Comparison of ENCODE assay signal across 8 cellular contexts in genomic region chr6:170529839-170530520, GRCh38. TPM values are rescaled to one million over a fixed set of nuclear protein-coding genes. Genes with fewer than 3 reads are reported as not detected.
DNase-seq lines count a peak whose midpoint lies in the region; ATAC-seq and TF ChIP-seq lines count a peak whose summit lies in the region.

No MANE protein-coding gene starts in this region.

- WGBS in esophagus muscularis mucosa, result 43% methylated on average over 5 of the region's 7 CpGs

- CTCF ChIA-PET in CD8-positive, alpha-beta memory T cell (lab: Charles Lee), result interaction anchor here (0.8 to 3.1 kb wide), 14 partner anchors 9 to 1637 kb away, joined by 3 to 13 read pairs (median 4); partner anchors contain the start of gene TBP

- H3K4me1 Mint-ChIP-seq in CD8-positive, alpha-beta memory T cell, result no peaks in the 10 kb centered on the region
- no peaks in the 10 kb centered on the region for H3K4me1 Mint-ChIP-seq in natural killer cell treated with Interleukin-12 subunit alpha and Interleukin-12 subunit beta and Interleukin-15 and Interleukin-18, amount 100 ng/mL, for 72 hours (ENCODE audit: low read depth in 2 of 2)

- POLR2A ChIA-PET in CD8-positive, alpha-beta memory T cell (lab: Charles Lee), result no interaction called here

- H3K9me3 Mint-ChIP-seq in CD8-positive, alpha-beta memory T cell, result no peaks in the 10 kb centered on the region
- no peaks in the 10 kb centered on the region for H3K9me3 Mint-ChIP-seq in natural killer cell treated with Interleukin-12 subunit alpha and Interleukin-12 subunit beta and Interleukin-15 and Interleukin-18, amount 100 ng/mL, for 72 hours

- H4K20me1 ChIP-seq in OCI-LY3 (ENCODE audit: insufficient read depth, low read length), result no peaks in the 10 kb centered on the region

- no peak overlapping the region for H3K9ac ChIP-seq in OCI-LY3 (ENCODE audit: low read length)

- peaks cover 0 to 1% of the 10 kb centered on the region in 2 donors for H3K27me3 Mint-ChIP-seq in CD8-positive, alpha-beta memory T cell
- peaks cover 6 to 12% of the 10 kb centered on the region in 2 donors for H3K27me3 Mint-ChIP-seq in natural killer cell treated with Interleukin-12 subunit alpha and Interleukin-12 subunit beta and Interleukin-15 and Interleukin-18, amount 100 ng/mL, for 72 hours

- H3K4me3 ChIP-seq in CD8-positive, alpha-beta memory T cell (ENCODE audit: low read length), result no peak overlapping the region
- H3K4me3 ChIP-seq in OCI-LY3 (ENCODE audit: low read length) (no peak overlapping the region), esophagus muscularis mucosa (no peak overlapping the region)

- peaks cover 13% of the 10 kb centered on the region for H3K36me3 ChIP-seq in CD8-positive, alpha-beta memory T cell (ENCODE audit: insufficient read depth, low read length)
- peaks cover 3% of the 10 kb centered on the region for H3K36me3 ChIP-seq in OCI-LY3 (replicated peaks; ENCODE audit: low read depth, low read length)
- peaks cover 13 to 40% (median 26%) of the 10 kb centered on the region in 4 donors for H3K36me3 ChIP-seq in esophagus muscularis mucosa

- no peak overlapping the region for H3K27ac ChIP-seq in CD8-positive, alpha-beta memory T cell (ENCODE audit: low read depth, low read length)
- no peak overlapping the region for H3K27ac ChIP-seq in OCI-LY3 (ENCODE audit: low read length)
- no peak overlapping the region for H3K27ac ChIP-seq in esophagus muscularis mucosa (replicated peaks in 1 of 4)
- H3K27ac ChIP-seq in substantia nigra (ENCODE audit: low read depth, low read length, poor library complexity, severe bottlenecking), result no peak overlapping the region

- no peaks in the 10 kb centered on the region for H3K79me2 ChIP-seq in OCI-LY3 (ENCODE audit: low read length)

- H3K9me3 ChIP-seq in CD8-positive, alpha-beta memory T cell (ENCODE audit: low read length), result no peaks in the 10 kb centered on the region
- H3K9me3 ChIP-seq in OCI-LY3 (ENCODE audit: insufficient read depth, low read length) (no peaks in the 10 kb centered on the region), esophagus muscularis mucosa (no peaks in the 10 kb centered on the region)

- H3K4me3 Mint-ChIP-seq in CD8-positive, alpha-beta memory T cell, result peak overlapping the region in 1 of 7 donors; percentile 13
- no peak overlapping the region for H3K4me3 Mint-ChIP-seq in natural killer cell treated with Interleukin-12 subunit alpha and Interleukin-12 subunit beta and Interleukin-15 and Interleukin-18, amount 100 ng/mL, for 72 hours

- peak; percentile 67 for TF ChIP-seq CTCF in OCI-LY3 (IDR thresholded peaks at IDR 0.05; ENCODE audit: low read depth, low read length)
- TF ChIP-seq CTCF in esophagus muscularis mucosa (IDR thresholded peaks at IDR 0.05), result peak; percentile 69 to 89 (median 77)

- TF ChIP-seq EP300 in esophagus muscularis mucosa (IDR thresholded peaks at IDR 0.05), result no peak

- H3K4me2 ChIP-seq in OCI-LY3 (ENCODE audit: low read length), result no peak overlapping the region

- intact Hi-C loops in esophagus muscularis mucosa (cut with DNase I), result loop anchor here (2.0 to 5.0 kb wide), 2 partner anchors 699 to 738 kb away; no protein-coding TSS in a partner anchor

- H3K27ac Mint-ChIP-seq in CD8-positive, alpha-beta memory T cell, result peak overlapping the region in 2 of 8 donors; percentile 42 to 72
- no peak overlapping the region for H3K27ac Mint-ChIP-seq in natural killer cell treated with Interleukin-12 subunit alpha and Interleukin-12 subunit beta and Interleukin-15 and Interleukin-18, amount 100 ng/mL, for 72 hours

- no peaks in the 10 kb centered on the region for H3K4me1 ChIP-seq in CD8-positive, alpha-beta memory T cell (ENCODE audit: insufficient read depth, low read length)
- H3K4me1 ChIP-seq in OCI-LY3 (ENCODE audit: low read length) (no peaks in the 10 kb centered on the region), esophagus muscularis mucosa (peaks cover 0 to 19% (median 12%) of the 10 kb centered on the region in 4 donors)

- no peak for TF ChIP-seq POLR2A in esophagus muscularis mucosa (IDR thresholded peaks at IDR 0.05; ENCODE audit: low read depth)

- ATAC-seq in GM19438 (IDR thresholded peaks at IDR 0.05; ENCODE audit: low read depth, unreplicated experiment), result peak; percentile 78
- ATAC-seq in natural killer cell treated with Interleukin-12 subunit alpha and Interleukin-12 subunit beta and Interleukin-15 and Interleukin-18, amount 100 ng/mL, for 72 hours, result peak; percentile 59 to 80

- H2AFZ ChIP-seq in OCI-LY3 (ENCODE audit: low read depth, low read length), result no peak overlapping the region

- peak; percentile 38 to 73 (median 49) for DNase-seq in CD8-positive, alpha-beta memory T cell
- DNase-seq in HS-27A (ENCODE audit: low read depth) (peak; percentile 48), activated T-cell treated with anti-CD3 and anti-CD28 coated beads for 24 hours (ENCODE audit: low read depth) (peak; percentile 55), esophagus muscularis mucosa (ENCODE audit: extremely low spot score) (no peak), substantia nigra (lab: John Stamatoyannopoulos, UW) (peak in 47 of 49 donors; percentile 2 to 85 (median 67))
- peak; percentile 66 for DNase-seq in natural killer cell treated with Interleukin-12 subunit alpha and Interleukin-12 subunit beta and Interleukin-15 and Interleukin-18, amount 100 ng/mL, for 72 hours (ENCODE audit: low spot score)

- H3K27me3 ChIP-seq in CD8-positive, alpha-beta memory T cell (ENCODE audit: insufficient read depth, low read length, poor library complexity, severe bottlenecking), result no peaks in the 10 kb centered on the region
- H3K27me3 ChIP-seq in OCI-LY3 (ENCODE audit: low read depth, low read length), result no peaks in the 10 kb centered on the region
- no peaks in the 10 kb centered on the region for H3K27me3 ChIP-seq in esophagus muscularis mucosa

- H3K36me3 Mint-ChIP-seq in CD8-positive, alpha-beta memory T cell, result peaks cover 5 to 27% (median 9%) of the 10 kb centered on the region in 3 donors
- peaks cover 2% of the 10 kb centered on the region for H3K36me3 Mint-ChIP-seq in natural killer cell treated with Interleukin-12 subunit alpha and Interleukin-12 subunit beta and Interleukin-15 and Interleukin-18, amount 100 ng/mL, for 72 hours

RNA-seq across cellular contexts. Expression of gene PSMB1, which starts 23.1 kb away (rescaled TPM):
- total RNA-seq in CD8-positive, alpha-beta memory T cell, result 100 to 1,000 TPM; 296 to 298 TPM
- polyA plus RNA-seq in CD8-positive, alpha-beta memory T cell, result 478 TPM
- 100 to 1,000 TPM; 182 to 220 (median 211) TPM for total RNA-seq in esophagus muscularis mucosa
- 100 to 1,000 TPM; 154 to 204 TPM for total RNA-seq in natural killer cell treated with Interleukin-12 subunit alpha and Interleukin-12 subunit beta and Interleukin-15 and Interleukin-18, amount 100 ng/mL, for 72 hours

RNA-seq across cellular contexts. Expression of gene TBP, which starts 24.2 kb away (rescaled TPM):
- total RNA-seq in CD8-positive, alpha-beta memory T cell, result 10 to 100 TPM; 26.0 to 28.2 TPM
- polyA plus RNA-seq in CD8-positive, alpha-beta memory T cell, result 23.0 TPM
- 10 to 100 TPM; 13.1 to 17.8 (median 16.7) TPM for total RNA-seq in esophagus muscularis mucosa
- total RNA-seq in natural killer cell treated with Interleukin-12 subunit alpha and Interleukin-12 subunit beta and Interleukin-15 and Interleukin-18, amount 100 ng/mL, for 72 hours, result 10 to 100 TPM; 20.7 to 31.8 TPM

RNA-seq across cellular contexts. Expression of gene PDCD2, which starts 54.5 kb away (rescaled TPM):
- total RNA-seq in CD8-positive, alpha-beta memory T cell, result 100 to 1,000 TPM; 155 to 158 TPM
- 115 TPM for polyA plus RNA-seq in CD8-positive, alpha-beta memory T cell
- total RNA-seq in esophagus muscularis mucosa, result 10 to 100 TPM; 46.7 to 56.0 (median 53.2) TPM
- 10 to 100 TPM; 70.2 to 79.3 TPM for total RNA-seq in natural killer cell treated with Interleukin-12 subunit alpha and Interleukin-12 subunit beta and Interleukin-15 and Interleukin-18, amount 100 ng/mL, for 72 hours
